11 cellular contexts compared by ENCODE assay signal in genomic region chr4:109937352-109937751, GRCh38. TPM values are rescaled to one million over a fixed set of nuclear protein-coding genes. Genes with fewer than 3 reads are reported as not detected.
"Had no signal": no experiment of that assay in that cellular context is flagged by ENCODE, and none has a peak within 500 bp of the region (broad histone marks: within the 10 kb centered on the region; RNA-seq: fewer than 3 reads in every experiment).

No MANE protein-coding gene starts in this region.

RNA-seq across cellular contexts. Expression of gene EGF, which starts 24.7 kb away (rescaled TPM):
- total RNA-seq: activated B cell treated with CpG ODN at 0.5 μM for 24 hours; activated CD4-positive, alpha-beta memory T cell treated with anti-CD3 and anti-CD28 coated beads for 36 hours; activated CD4-positive, alpha-beta memory T cell treated with anti-CD3 and anti-CD28 coated beads, Interleukin-2, amount 10 ng/mL, durations not matched to agents 7 days and 5 days; activated CD4-positive, alpha-beta T cell treated with anti-CD3 and anti-CD28 coated beads, Interleukin-2, amount 10 ng/mL, durations not matched to agents 24 days and 14 days; activated CD4-positive, alpha-beta T cell treated with anti-CD3 and anti-CD28 coated beads, Interleukin-2, amount 10 ng/mL, durations not matched to agents 7 days and 5 days; activated CD8-positive, alpha-beta memory T cell treated with anti-CD3 and anti-CD28 coated beads for 36 hours; activated CD8-positive, alpha-beta memory T cell treated with anti-CD3 and anti-CD28 coated beads, Interleukin-2, amount 10 ng/mL, durations not matched to agents 7 days and 5 days; activated CD8-positive, alpha-beta T cell treated with anti-CD3 and anti-CD28 coated beads for 36 hours; activated CD8-positive, alpha-beta T cell treated with anti-CD3 and anti-CD28 coated beads, Interleukin-2, amount 10 ng/mL, durations not matched to agents 7 days and 5 days; T-helper 1 cell treated with Interleukin-12 subunit alpha and Interleukin-12 subunit beta and Interleukin-4 antibody, amounts not matched to agents 30 ng/mL and 1 ng/mL, for 36 hours; T-helper 2 cell treated with Interferon-gamma antibody and Interleukin-4, amounts not matched to agents 100 ng/mL and 5 ng/mL, for 36 hours had no signal
